ENCODE assay signal across 1 cellular context in genomic region chr17:38982858-38983746, GRCh38.
TF ChIP-seq lines count a peak whose summit lies in the region.

No MANE protein-coding gene starts in this region.

TF ChIP-seq in K562, 482 proteins besides CTCF, POLR2A, EP300 and RAD21 (continued from another document):
- TF ChIP-seq MNT (conservative IDR thresholded peaks at IDR 0.05): 0 out of 4 replicates have a peak, but pooled peaks of 1 of the 2 experiments have one; percentile 21
- TF ChIP-seq RAD51 (IDR thresholded peaks at IDR 0.05; ENCODE audit: borderline replicate concordance, low read depth): 0 out of 2 replicates have a peak, but pooled peaks have one; percentile 10
- TF ChIP-seq, protein P1, sequence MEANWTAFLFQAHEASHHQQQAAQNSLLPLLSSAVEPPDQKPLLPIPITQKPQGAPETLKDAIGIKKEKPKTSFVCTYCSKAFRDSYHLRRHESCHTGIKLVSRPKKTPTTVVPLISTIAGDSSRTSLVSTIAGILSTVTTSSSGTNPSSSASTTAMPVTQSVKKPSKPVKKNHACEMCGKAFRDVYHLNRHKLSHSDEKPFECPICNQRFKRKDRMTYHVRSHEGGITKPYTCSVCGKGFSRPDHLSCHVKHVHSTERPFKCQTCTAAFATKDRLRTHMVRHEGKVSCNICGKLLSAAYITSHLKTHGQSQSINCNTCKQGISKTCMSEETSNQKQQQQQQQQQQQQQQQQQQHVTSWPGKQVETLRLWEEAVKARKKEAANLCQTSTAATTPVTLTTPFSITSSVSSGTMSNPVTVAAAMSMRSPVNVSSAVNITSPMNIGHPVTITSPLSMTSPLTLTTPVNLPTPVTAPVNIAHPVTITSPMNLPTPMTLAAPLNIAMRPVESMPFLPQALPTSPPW (CRISPR knock-in tag; IDR thresholded peaks at IDR 0.05): peak; percentile 31
- peak; percentile 11; the same call in 1 of the 2 replicates for TF ChIP-seq JUND (IDR thresholded peaks at IDR 0.05; ENCODE audit: borderline replicate concordance, low read depth, low read length)
- TF ChIP-seq JUND (tag; IDR thresholded peaks at IDR 0.05; ENCODE audit: borderline replicate concordance, low read depth, low read length): no peak
- TF ChIP-seq SMC3 (conservative IDR thresholded peaks at IDR 0.05; ENCODE audit: insufficient read depth, low read depth, low read length): peak; percentile 90
- no peak for TF ChIP-seq ZNF121 (CRISPR knock-in tag; conservative IDR thresholded peaks at IDR 0.05)
